ENCODE assay signal across 1 cellular context in the genomic region with DNA sequence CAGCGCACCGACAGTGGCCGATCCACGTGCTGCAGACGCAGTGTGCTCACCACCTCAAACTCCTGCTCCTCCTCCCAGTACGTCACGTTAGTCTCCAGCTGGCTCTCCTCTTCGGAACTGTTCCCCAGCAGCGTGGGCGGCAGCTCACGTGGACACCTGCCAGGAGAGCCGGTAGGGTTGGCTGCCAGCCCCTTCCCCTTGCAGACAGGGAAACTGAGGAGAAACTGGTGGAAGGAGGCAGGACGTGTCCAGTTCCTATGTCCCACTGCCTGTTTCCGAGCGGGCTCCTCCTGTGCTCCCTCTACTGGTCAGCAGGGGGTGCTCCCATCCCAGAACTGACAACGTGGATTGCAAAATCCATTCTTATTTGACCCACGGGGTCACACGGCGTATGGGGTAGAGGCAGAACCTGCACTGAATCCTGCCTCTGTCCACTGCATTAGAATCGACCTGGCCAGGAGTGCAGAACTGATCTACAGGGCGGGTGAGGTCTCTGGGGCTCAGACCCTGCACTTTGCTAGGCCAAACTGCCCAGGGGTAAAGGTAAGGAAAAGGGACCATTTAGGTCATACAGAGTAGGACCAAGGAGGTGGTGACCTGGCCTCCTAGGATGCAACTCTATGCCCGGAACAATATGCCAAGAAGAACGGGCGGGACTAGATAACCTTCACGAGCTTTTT.
TF ChIP-seq lines count a peak whose summit lies in the region.

No MANE protein-coding gene starts in this region.

TF ChIP-seq in HepG2, 621 proteins besides CTCF, POLR2A, EP300 and RAD21 (continued from another document and continues in another):
- 0 out of 4 replicates have a peak, but pooled peaks of 1 of the 2 experiments have one; percentile 32 for TF ChIP-seq KLF16 (CRISPR knock-in tag; IDR thresholded peaks at IDR 0.05)
- TF ChIP-seq, protein P1, sequence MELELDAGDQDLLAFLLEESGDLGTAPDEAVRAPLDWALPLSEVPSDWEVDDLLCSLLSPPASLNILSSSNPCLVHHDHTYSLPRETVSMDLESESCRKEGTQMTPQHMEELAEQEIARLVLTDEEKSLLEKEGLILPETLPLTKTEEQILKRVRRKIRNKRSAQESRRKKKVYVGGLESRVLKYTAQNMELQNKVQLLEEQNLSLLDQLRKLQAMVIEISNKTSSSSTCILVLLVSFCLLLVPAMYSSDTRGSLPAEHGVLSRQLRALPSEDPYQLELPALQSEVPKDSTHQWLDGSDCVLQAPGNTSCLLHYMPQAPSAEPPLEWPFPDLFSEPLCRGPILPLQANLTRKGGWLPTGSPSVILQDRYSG (CRISPR knock-in tag; IDR thresholded peaks at IDR 0.05): no peak
- peak; percentile 79; the same call in 1 of the 2 replicates for TF ChIP-seq SMAD3 (CRISPR knock-in tag; IDR thresholded peaks at IDR 0.05)
- TF ChIP-seq GZF1 (CRISPR knock-in tag; IDR thresholded peaks at IDR 0.05): no peak
- TF ChIP-seq, protein P2, sequence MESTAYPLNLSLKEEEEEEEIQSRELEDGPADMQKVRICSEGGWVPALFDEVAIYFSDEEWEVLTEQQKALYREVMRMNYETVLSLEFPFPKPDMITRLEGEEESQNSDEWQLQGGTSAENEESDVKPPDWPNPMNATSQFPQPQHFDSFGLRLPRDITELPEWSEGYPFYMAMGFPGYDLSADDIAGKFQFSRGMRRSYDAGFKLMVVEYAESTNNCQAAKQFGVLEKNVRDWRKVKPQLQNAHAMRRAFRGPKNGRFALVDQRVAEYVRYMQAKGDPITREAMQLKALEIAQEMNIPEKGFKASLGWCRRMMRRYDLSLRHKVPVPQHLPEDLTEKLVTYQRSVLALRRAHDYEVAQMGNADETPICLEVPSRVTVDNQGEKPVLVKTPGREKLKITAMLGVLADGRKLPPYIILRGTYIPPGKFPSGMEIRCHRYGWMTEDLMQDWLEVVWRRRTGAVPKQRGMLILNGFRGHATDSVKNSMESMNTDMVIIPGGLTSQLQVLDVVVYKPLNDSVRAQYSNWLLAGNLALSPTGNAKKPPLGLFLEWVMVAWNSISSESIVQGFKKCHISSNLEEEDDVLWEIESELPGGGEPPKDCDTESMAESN (CRISPR knock-in tag; conservative IDR thresholded peaks at IDR 0.05): peak; percentile 60; the same call in 1 of the 2 replicates
- no peak for TF ChIP-seq PLRG1 (conservative IDR thresholded peaks at IDR 0.05)
- TF ChIP-seq, protein P3, sequence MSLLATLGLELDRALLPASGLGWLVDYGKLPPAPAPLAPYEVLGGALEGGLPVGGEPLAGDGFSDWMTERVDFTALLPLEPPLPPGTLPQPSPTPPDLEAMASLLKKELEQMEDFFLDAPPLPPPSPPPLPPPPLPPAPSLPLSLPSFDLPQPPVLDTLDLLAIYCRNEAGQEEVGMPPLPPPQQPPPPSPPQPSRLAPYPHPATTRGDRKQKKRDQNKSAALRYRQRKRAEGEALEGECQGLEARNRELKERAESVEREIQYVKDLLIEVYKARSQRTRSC (CRISPR knock-in tag; IDR thresholded peaks at IDR 0.05; ENCODE audit: low read depth): no peak
- TF ChIP-seq TP53 (CRISPR knock-in tag; conservative IDR thresholded peaks at IDR 0.05): no peak
- 0 out of 2 replicates have a peak, but pooled peaks have one; percentile 42 for TF ChIP-seq ZBTB7B (CRISPR knock-in tag; IDR thresholded peaks at IDR 0.05)
- no peak for TF ChIP-seq ZNF44 (CRISPR knock-in tag; IDR thresholded peaks at IDR 0.05)
- TF ChIP-seq, protein P4, sequence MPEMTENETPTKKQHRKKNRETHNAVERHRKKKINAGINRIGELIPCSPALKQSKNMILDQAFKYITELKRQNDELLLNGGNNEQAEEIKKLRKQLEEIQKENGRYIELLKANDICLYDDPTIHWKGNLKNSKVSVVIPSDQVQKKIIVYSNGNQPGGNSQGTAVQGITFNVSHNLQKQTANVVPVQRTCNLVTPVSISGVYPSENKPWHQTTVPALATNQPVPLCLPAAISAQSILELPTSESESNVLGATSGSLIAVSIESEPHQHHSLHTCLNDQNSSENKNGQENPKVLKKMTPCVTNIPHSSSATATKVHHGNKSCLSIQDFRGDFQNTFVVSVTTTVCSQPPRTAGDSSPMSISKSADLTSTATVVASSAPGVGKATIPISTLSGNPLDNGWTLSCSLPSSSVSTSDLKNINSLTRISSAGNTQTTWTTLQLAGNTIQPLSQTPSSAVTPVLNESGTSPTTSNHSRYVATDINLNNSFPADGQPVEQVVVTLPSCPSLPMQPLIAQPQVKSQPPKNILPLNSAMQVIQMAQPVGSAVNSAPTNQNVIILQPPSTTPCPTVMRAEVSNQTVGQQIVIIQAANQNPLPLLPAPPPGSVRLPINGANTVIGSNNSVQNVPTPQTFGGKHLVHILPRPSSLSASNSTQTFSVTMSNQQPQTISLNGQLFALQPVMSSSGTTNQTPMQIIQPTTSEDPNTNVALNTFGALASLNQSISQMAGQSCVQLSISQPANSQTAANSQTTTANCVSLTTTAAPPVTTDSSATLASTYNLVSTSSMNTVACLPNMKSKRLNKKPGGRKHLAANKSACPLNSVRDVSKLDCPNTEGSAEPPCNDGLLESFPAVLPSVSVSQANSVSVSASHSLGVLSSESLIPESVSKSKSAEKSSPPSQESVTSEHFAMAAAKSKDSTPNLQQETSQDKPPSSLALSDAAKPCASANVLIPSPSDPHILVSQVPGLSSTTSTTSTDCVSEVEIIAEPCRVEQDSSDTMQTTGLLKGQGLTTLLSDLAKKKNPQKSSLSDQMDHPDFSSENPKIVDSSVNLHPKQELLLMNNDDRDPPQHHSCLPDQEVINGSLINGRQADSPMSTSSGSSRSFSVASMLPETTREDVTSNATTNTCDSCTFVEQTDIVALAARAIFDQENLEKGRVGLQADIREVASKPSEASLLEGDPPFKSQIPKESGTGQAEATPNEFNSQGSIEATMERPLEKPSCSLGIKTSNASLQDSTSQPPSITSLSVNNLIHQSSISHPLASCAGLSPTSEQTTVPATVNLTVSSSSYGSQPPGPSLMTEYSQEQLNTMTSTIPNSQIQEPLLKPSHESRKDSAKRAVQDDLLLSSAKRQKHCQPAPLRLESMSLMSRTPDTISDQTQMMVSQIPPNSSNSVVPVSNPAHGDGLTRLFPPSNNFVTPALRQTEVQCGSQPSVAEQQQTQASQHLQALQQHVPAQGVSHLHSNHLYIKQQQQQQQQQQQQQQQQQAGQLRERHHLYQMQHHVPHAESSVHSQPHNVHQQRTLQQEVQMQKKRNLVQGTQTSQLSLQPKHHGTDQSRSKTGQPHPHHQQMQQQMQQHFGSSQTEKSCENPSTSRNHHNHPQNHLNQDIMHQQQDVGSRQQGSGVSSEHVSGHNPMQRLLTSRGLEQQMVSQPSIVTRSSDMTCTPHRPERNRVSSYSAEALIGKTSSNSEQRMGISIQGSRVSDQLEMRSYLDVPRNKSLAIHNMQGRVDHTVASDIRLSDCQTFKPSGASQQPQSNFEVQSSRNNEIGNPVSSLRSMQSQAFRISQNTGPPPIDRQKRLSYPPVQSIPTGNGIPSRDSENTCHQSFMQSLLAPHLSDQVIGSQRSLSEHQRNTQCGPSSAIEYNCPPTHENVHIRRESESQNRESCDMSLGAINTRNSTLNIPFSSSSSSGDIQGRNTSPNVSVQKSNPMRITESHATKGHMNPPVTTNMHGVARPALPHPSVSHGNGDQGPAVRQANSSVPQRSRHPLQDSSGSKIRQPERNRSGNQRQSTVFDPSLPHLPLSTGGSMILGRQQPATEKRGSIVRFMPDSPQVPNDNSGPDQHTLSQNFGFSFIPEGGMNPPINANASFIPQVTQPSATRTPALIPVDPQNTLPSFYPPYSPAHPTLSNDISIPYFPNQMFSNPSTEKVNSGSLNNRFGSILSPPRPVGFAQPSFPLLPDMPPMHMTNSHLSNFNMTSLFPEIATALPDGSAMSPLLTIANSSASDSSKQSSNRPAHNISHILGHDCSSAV (CRISPR knock-in tag; IDR thresholded peaks at IDR 0.05; ENCODE audit: borderline replicate concordance): no peak
- no peak for TF ChIP-seq NFKBIZ (CRISPR knock-in tag; IDR thresholded peaks at IDR 0.05)
- TF ChIP-seq CBX2 (IDR thresholded peaks at IDR 0.05; ENCODE audit: low read depth, low read length): no peak
- TF ChIP-seq CBX2 (CRISPR knock-in tag; IDR thresholded peaks at IDR 0.05; ENCODE audit: low read depth): no peak
- TF ChIP-seq CENPX (CRISPR knock-in tag; IDR thresholded peaks at IDR 0.05): no peak
- TF ChIP-seq KLF9 (CRISPR knock-in tag; IDR thresholded peaks at IDR 0.05; ENCODE audit: low read depth): no peak
- TF ChIP-seq, protein P5, sequence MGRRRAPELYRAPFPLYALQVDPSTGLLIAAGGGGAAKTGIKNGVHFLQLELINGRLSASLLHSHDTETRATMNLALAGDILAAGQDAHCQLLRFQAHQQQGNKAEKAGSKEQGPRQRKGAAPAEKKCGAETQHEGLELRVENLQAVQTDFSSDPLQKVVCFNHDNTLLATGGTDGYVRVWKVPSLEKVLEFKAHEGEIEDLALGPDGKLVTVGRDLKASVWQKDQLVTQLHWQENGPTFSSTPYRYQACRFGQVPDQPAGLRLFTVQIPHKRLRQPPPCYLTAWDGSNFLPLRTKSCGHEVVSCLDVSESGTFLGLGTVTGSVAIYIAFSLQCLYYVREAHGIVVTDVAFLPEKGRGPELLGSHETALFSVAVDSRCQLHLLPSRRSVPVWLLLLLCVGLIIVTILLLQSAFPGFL (CRISPR knock-in tag; IDR thresholded peaks at IDR 0.05): no peak
- TF ChIP-seq HHEX (CRISPR knock-in tag; IDR thresholded peaks at IDR 0.05): no peak
- TF ChIP-seq, protein P6, sequence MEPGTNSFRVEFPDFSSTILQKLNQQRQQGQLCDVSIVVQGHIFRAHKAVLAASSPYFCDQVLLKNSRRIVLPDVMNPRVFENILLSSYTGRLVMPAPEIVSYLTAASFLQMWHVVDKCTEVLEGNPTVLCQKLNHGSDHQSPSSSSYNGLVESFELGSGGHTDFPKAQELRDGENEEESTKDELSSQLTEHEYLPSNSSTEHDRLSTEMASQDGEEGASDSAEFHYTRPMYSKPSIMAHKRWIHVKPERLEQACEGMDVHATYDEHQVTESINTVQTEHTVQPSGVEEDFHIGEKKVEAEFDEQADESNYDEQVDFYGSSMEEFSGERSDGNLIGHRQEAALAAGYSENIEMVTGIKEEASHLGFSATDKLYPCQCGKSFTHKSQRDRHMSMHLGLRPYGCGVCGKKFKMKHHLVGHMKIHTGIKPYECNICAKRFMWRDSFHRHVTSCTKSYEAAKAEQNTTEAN (CRISPR knock-in tag; conservative IDR thresholded peaks at IDR 0.05): no peak
- peak; percentile 64; the same call in 1 of the 2 replicates for TF ChIP-seq FOXK1 (CRISPR knock-in tag; IDR thresholded peaks at IDR 0.05; ENCODE audit: borderline replicate concordance, low read depth)
- TF ChIP-seq ZSCAN20 (CRISPR knock-in tag; IDR thresholded peaks at IDR 0.05; ENCODE audit: borderline replicate concordance): no peak
- no peak for TF ChIP-seq ZNF20 (CRISPR knock-in tag; IDR thresholded peaks at IDR 0.05)
- TF ChIP-seq, protein P7, sequence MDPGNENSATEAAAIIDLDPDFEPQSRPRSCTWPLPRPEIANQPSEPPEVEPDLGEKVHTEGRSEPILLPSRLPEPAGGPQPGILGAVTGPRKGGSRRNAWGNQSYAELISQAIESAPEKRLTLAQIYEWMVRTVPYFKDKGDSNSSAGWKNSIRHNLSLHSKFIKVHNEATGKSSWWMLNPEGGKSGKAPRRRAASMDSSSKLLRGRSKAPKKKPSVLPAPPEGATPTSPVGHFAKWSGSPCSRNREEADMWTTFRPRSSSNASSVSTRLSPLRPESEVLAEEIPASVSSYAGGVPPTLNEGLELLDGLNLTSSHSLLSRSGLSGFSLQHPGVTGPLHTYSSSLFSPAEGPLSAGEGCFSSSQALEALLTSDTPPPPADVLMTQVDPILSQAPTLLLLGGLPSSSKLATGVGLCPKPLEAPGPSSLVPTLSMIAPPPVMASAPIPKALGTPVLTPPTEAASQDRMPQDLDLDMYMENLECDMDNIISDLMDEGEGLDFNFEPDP (CRISPR knock-in tag; conservative IDR thresholded peaks at IDR 0.05): no peak
- TF ChIP-seq, protein P8, sequence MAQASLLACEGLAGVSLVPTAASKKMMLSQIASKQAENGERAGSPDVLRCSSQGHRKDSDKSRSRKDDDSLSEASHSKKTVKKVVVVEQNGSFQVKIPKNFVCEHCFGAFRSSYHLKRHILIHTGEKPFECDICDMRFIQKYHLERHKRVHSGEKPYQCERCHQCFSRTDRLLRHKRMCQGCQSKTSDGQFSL (CRISPR knock-in tag; IDR thresholded peaks at IDR 0.05): no peak
- no peak for TF ChIP-seq ZSCAN12 (CRISPR knock-in tag; IDR thresholded peaks at IDR 0.05)
- no peak for TF ChIP-seq RBM39 (IDR thresholded peaks at IDR 0.05; ENCODE audit: low read depth, low read length, poor library complexity, severe bottlenecking)
- no peak for TF ChIP-seq ZNF761 (CRISPR knock-in tag; conservative IDR thresholded peaks at IDR 0.05)
- TF ChIP-seq, protein P9, sequence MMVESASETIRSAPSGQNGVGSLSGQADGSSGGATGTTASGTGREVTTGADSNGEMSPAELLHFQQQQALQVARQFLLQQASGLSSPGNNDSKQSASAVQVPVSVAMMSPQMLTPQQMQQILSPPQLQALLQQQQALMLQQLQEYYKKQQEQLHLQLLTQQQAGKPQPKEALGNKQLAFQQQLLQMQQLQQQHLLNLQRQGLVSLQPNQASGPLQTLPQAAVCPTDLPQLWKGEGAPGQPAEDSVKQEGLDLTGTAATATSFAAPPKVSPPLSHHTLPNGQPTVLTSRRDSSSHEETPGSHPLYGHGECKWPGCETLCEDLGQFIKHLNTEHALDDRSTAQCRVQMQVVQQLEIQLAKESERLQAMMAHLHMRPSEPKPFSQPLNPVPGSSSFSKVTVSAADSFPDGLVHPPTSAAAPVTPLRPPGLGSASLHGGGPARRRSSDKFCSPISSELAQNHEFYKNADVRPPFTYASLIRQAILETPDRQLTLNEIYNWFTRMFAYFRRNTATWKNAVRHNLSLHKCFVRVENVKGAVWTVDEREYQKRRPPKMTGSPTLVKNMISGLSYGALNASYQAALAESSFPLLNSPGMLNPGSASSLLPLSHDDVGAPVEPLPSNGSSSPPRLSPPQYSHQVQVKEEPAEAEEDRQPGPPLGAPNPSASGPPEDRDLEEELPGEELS (CRISPR knock-in tag; IDR thresholded peaks at IDR 0.05): 0 out of 2 replicates have a peak, but pooled peaks have one; percentile 15
- no peak for TF ChIP-seq ZNF33A (CRISPR knock-in tag; IDR thresholded peaks at IDR 0.05; ENCODE audit: borderline replicate concordance)
- TF ChIP-seq ZNF12 (CRISPR knock-in tag; IDR thresholded peaks at IDR 0.05): peak; percentile 94
- no peak for TF ChIP-seq SMYD3 (CRISPR knock-in tag; IDR thresholded peaks at IDR 0.05)
- TF ChIP-seq, protein P10, sequence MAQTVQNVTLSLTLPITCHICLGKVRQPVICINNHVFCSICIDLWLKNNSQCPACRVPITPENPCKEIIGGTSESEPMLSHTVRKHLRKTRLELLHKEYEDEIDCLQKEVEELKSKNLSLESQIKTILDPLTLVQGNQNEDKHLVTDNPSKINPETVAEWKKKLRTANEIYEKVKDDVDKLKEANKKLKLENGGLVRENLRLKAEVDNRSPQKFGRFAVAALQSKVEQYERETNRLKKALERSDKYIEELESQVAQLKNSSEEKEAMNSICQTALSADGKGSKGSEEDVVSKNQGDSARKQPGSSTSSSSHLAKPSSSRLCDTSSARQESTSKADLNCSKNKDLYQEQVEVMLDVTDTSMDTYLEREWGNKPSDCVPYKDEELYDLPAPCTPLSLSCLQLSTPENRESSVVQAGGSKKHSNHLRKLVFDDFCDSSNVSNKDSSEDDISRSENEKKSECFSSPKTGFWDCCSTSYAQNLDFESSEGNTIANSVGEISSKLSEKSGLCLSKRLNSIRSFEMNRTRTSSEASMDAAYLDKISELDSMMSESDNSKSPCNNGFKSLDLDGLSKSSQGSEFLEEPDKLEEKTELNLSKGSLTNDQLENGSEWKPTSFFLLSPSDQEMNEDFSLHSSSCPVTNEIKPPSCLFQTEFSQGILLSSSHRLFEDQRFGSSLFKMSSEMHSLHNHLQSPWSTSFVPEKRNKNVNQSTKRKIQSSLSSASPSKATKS (CRISPR knock-in tag; IDR thresholded peaks at IDR 0.05): no peak
- no peak for TF ChIP-seq RELA (CRISPR knock-in tag; IDR thresholded peaks at IDR 0.05)
- TF ChIP-seq, protein P11, sequence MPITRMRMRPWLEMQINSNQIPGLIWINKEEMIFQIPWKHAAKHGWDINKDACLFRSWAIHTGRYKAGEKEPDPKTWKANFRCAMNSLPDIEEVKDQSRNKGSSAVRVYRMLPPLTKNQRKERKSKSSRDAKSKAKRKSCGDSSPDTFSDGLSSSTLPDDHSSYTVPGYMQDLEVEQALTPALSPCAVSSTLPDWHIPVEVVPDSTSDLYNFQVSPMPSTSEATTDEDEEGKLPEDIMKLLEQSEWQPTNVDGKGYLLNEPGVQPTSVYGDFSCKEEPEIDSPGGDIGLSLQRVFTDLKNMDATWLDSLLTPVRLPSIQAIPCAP (CRISPR knock-in tag; IDR thresholded peaks at IDR 0.05; ENCODE audit: low read depth): no peak
